In the genomic region with DNA sequence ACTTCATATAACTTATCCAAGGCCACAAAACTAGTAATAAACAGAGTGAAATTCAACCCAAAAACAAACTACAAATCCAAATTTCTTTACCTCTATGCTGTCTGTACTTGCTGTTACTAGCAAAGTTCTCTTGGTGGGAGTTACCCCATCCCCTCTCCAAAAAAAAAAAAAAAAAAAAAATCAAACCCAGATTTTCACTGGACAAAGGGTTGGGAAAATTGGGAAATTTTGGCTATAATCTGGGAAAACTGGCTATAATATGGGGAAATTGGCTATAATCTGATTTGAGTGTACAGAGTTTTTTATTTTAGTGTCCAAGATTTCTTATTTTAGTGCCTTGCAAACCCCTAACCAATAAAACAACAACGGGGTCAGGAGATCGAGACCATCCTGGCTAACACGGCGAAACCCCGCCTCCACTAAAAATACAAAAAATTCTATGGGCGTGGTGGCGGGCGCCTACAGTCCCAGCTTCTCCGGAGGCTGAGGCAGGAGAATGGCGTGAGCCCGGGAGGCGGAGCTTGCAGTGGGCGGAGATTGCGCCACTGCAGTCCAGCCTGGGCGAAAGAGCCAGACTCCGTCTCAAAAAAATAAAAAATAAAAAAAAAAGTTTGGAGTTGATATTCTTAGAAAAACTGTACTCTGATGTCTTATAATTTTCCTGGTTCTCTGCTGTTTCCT, we compare ENCODE assay signal across 8 cellular contexts.
DNase-seq lines count a peak whose midpoint lies in the region; ATAC-seq and TF ChIP-seq lines count a peak whose summit lies in the region.

No MANE protein-coding gene starts in this region.

- peaks cover 5% of the 10 kb centered on the region for H3K36me3 Mint-ChIP-seq in MCF 10A (ENCODE audit: insufficient read depth, unreplicated experiment)

- no TSS peak for BruUV-seq in MCF 10A (replicated peaks; lab: Mats Ljungman, UMichigan)

- WGBS in heart left ventricle, 4 donors = 91 to 96% (median 94%) methylated on average over 16 of the region's 16 CpGs

- DNase-seq in heart left ventricle (peak in 1 of 5 donors; percentile 38), cardiac septum (ENCODE audit: low spot score) (no peak), MCF 10A (ENCODE audit: unreplicated experiment) (no peak), vagina (ENCODE audit: extremely low spot score in 2 of 2) (no peak), AG20443 (ENCODE audit: low spot score) (no peak), mucosa of descending colon (no peak)

- H3K9me3 ChIP-seq in heart left ventricle (no peaks in the 10 kb centered on the region), muscle layer of duodenum (ENCODE audit: control insufficient read depth in 1 of 2, low read length in 2 of 2) (no peaks in the 10 kb centered on the region), vagina (no peaks in the 10 kb centered on the region), mucosa of descending colon (no peaks in the 10 kb centered on the region)

- TF ChIP-seq CTCF in heart left ventricle (IDR thresholded peaks at IDR 0.05) = no peak
- TF ChIP-seq CTCF in MCF 10A (IDR thresholded peaks at IDR 0.05; ENCODE audit: unreplicated experiment) = no peak
- no peak for TF ChIP-seq CTCF in vagina (IDR thresholded peaks at IDR 0.05)
- TF ChIP-seq CTCF in mucosa of descending colon (IDR thresholded peaks at IDR 0.05) = no peak

- H3K4me1 Mint-ChIP-seq in MCF 10A (ENCODE audit: insufficient read depth, unreplicated experiment) = peaks cover 30% of the 10 kb centered on the region

- H3K27ac ChIP-seq in heart left ventricle = peak overlapping the region in 9 of 12 donors; percentile 13 to 91 (median 64)
- peak overlapping the region; percentile 60 for H3K27ac ChIP-seq in muscle layer of duodenum (ENCODE audit: low read length)
- peak overlapping the region; percentile 78 for H3K27ac ChIP-seq in vagina

- no peaks in the 10 kb centered on the region for H3K9me3 Mint-ChIP-seq in MCF 10A (ENCODE audit: unreplicated experiment)

- H3K27me3 Mint-ChIP-seq in MCF 10A (ENCODE audit: insufficient read depth, unreplicated experiment) = no peaks in the 10 kb centered on the region

- peak overlapping the region; percentile 20 for H3K27ac Mint-ChIP-seq in MCF 10A (ENCODE audit: low read depth, unreplicated experiment)

- H3K4me3 ChIP-seq in heart left ventricle = no peak overlapping the region
- no peak overlapping the region for H3K4me3 ChIP-seq in muscle layer of duodenum (ENCODE audit: low read depth in 1 of 2, low read length in 2 of 2)
- H3K4me3 ChIP-seq in vagina = no peak overlapping the region
- no peak overlapping the region for H3K4me3 ChIP-seq in mucosa of descending colon

- intact Hi-C loops in heart left ventricle (cut with DNase I) (loop anchor here in 4 of 10 donors (10.0 kb wide), 1 partner anchor 150 kb away; the partner anchor contains the start of gene CHST11 (in 4 of the 4)), cardiac septum (cut with DNase I) (loop anchor here (5.0 kb wide), 1 partner anchor 148 kb away; the partner anchor contains the start of gene CHST11), MCF 10A (cut with micrococcal nuclease) (loop anchor here (5.0 kb wide), 1 partner anchor 67 kb away; no protein-coding TSS in a partner anchor), vagina (cut with DNase I) (loop anchor here (10.0 kb wide), 1 partner anchor 140 kb away; no protein-coding TSS in a partner anchor), mucosa of descending colon (cut with DNase I, micrococcal nuclease) (no loop called here)

- TF ChIP-seq POLR2A in heart left ventricle (IDR thresholded peaks at IDR 0.05) (no peak), vagina (IDR thresholded peaks at IDR 0.05) (no peak)

- H3K4me1 ChIP-seq in heart left ventricle (peaks cover 0 to 81% (median 17%) of the 10 kb centered on the region in 12 donors), muscle layer of duodenum (ENCODE audit: control insufficient read depth in 1 of 2, insufficient read depth in 2 of 2, low read length in 2 of 2) (peaks cover 0 to 5% of the 10 kb centered on the region in 2 donors), vagina (peaks cover 46% of the 10 kb centered on the region), mucosa of descending colon (ENCODE audit: low read depth) (peaks cover 5% of the 10 kb centered on the region)

- CTCF ChIA-PET in MCF 10A (lab: Yijun Ruan, JAX) = interaction anchor here (0.7 kb wide), 1 partner anchor 11 kb away, joined by 3 read pairs; no protein-coding TSS in a partner anchor

- POLR2A ChIA-PET in MCF 10A (lab: Yijun Ruan, JAX) = no interaction called here

- no peak overlapping the region for H3K4me3 Mint-ChIP-seq in MCF 10A (ENCODE audit: unreplicated experiment)

- H3K27me3 ChIP-seq in heart left ventricle = no peaks in the 10 kb centered on the region
- no peaks in the 10 kb centered on the region for H3K27me3 ChIP-seq in muscle layer of duodenum (ENCODE audit: low read depth, low read length)
- no peaks in the 10 kb centered on the region for H3K27me3 ChIP-seq in vagina

- no peak for ATAC-seq in heart left ventricle
- ATAC-seq in mucosa of descending colon = no peak
- no peak for ATAC-seq in GM18519 (IDR thresholded peaks at IDR 0.05; ENCODE audit: low FRiP score, unreplicated experiment)

- H3K36me3 ChIP-seq in heart left ventricle (no peaks in the 10 kb centered on the region), muscle layer of duodenum (ENCODE audit: control insufficient read depth in 1 of 2, insufficient read depth in 2 of 2, low read length in 2 of 2) (no peaks in the 10 kb centered on the region), vagina (no peaks in the 10 kb centered on the region), mucosa of descending colon (ENCODE audit: low read depth) (no peaks in the 10 kb centered on the region)

Comparison
In these comparisons a context has a peak if more than half of its experiments do, and no peak if none do; other contexts are left out.
1. intact Hi-C loops: an anchor here in cardiac septum (5.0 kb wide), MCF 10A (5.0 kb wide) and vagina (10.0 kb wide); none called in mucosa of descending colon.